8 cellular contexts compared by ENCODE assay signal in the genomic region with DNA sequence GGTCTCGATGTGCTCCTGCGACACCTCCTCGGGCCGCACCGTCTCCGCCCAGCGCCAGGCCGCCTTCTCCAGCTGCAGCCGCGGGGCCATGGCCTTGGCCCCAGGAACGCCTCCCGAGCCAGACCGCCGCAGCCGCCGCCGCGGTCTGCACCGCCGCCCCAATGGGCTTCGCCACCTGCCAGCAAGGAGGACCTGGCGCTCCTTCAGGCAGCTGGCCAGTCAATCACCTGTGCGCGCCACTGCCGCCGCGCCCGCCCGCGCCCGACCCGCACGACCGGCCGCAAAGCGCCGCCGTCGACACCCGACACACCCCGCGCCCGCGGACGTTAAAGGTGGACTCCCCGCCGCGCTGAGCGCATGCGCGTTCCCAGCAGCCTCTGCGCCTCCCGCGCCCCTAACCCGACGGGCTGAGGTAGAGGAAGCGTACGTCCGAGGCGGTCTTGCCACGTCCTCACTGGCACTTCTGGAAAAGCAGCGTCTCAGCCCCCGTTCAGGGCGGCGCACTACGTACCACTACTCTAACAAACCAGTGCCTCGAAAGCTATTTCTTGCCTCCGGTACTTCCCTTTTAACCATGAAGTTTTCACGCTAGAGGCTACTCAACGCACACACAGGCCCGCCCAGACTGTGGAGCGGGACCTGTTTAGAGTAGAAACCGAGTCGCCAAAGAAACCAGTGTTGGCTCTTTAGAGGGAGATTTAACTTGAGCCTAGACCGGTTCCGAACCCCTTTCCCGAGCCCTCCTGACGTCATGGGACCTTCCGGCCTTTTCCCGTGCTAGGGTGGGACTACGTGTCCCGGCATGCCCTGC. TPM values are rescaled to one million over a fixed set of nuclear protein-coding genes. Genes with fewer than 3 reads are reported as not detected.
A peak's percentile ranks its signal among the peaks of the same experiment; 100 is the strongest.
DNase-seq lines count a peak whose midpoint lies in the region; ATAC-seq and TF ChIP-seq lines count a peak whose summit lies in the region.

TSS of gene USP48 (minus strand) at position 282 of the 811 bp plus-strand sequence. CDS start at position 90, 192 bp downstream.

- H3F3A ChIP-seq in Loucy (ENCODE audit: low read depth) = 0 out of 2 replicates have a peak, but pooled peaks cover 2% of the 10 kb centered on the region

- peak within 1 kb of the TSS; percentile 99 for H3K9ac ChIP-seq in Loucy (ENCODE audit: low read depth, low read length, poor library complexity, severe bottlenecking)

- peaks cover 46% of the 10 kb centered on the region for H3K79me2 ChIP-seq in Loucy (ENCODE audit: insufficient read depth, low read length)

- H3K27me3 ChIP-seq in H7 (ENCODE audit: control insufficient read depth, insufficient read depth, low read length) (no peaks in the 10 kb centered on the region), Loucy (ENCODE audit: insufficient read depth, low read length, poor library complexity, severe bottlenecking) (no peaks in the 10 kb centered on the region), RWPE2 (ENCODE audit: insufficient read depth, poor library complexity, severe bottlenecking) (no peaks in the 10 kb centered on the region)

- H3K27ac ChIP-seq in RWPE2 (ENCODE audit: poor library complexity, severe bottlenecking) = peak within 1 kb of the TSS; percentile 93

- peak within 1 kb of the TSS; percentile 100 for H3K27ac Mint-ChIP-seq in activated T-helper 2 cell treated with anti-CD3 and anti-CD28 coated beads, Interferon-gamma antibody, Interleukin-2, Interleukin-4, amounts not matched to agents 10 μg/mL and 5 μg/mL and 100 μg/mL, durations not matched to agents 14 hours and 24 hours and 36 hours
- H3K27ac Mint-ChIP-seq in naive thymus-derived CD8-positive, alpha-beta T cell = peak within 1 kb of the TSS; percentile 99 to 100 (median 100)
- peak within 1 kb of the TSS; percentile 100 for H3K27ac Mint-ChIP-seq in stimulated activated naive B cell treated with anti-CD40 and anti-IgM and Interleukin-4, amounts not matched to agents 10 μg/mL and 1 μg/mL and 100 μg/mL, for 72 hours

- peaks cover 19% of the 10 kb centered on the region for H3K4me1 Mint-ChIP-seq in activated T-helper 2 cell treated with anti-CD3 and anti-CD28 coated beads, Interferon-gamma antibody, Interleukin-2, Interleukin-4, amounts not matched to agents 10 μg/mL and 5 μg/mL and 100 μg/mL, durations not matched to agents 14 hours and 24 hours and 36 hours (ENCODE audit: low read depth)
- H3K4me1 Mint-ChIP-seq in naive thymus-derived CD8-positive, alpha-beta T cell = peaks cover 19 to 37% (median 30%) of the 10 kb centered on the region in 4 donors
- H3K4me1 Mint-ChIP-seq in stimulated activated naive B cell treated with anti-CD40 and anti-IgM and Interleukin-4, amounts not matched to agents 10 μg/mL and 1 μg/mL and 100 μg/mL, for 72 hours = peaks cover 16 to 35% of the 10 kb centered on the region in 2 donors

- no peaks in the 10 kb centered on the region for H3K9me2 ChIP-seq in Loucy (replicated peaks; ENCODE audit: low read depth, low read length)

- peaks cover 21% of the 10 kb centered on the region for H3K36me3 Mint-ChIP-seq in activated T-helper 2 cell treated with anti-CD3 and anti-CD28 coated beads, Interferon-gamma antibody, Interleukin-2, Interleukin-4, amounts not matched to agents 10 μg/mL and 5 μg/mL and 100 μg/mL, durations not matched to agents 14 hours and 24 hours and 36 hours (ENCODE audit: low read depth)
- H3K36me3 Mint-ChIP-seq in naive thymus-derived CD8-positive, alpha-beta T cell = peaks cover 0 to 3% (median 0%) of the 10 kb centered on the region in 3 donors
- H3K36me3 Mint-ChIP-seq in stimulated activated naive B cell treated with anti-CD40 and anti-IgM and Interleukin-4, amounts not matched to agents 10 μg/mL and 1 μg/mL and 100 μg/mL, for 72 hours = peaks cover 1 to 15% of the 10 kb centered on the region in 2 donors

- H3K4me2 ChIP-seq in Loucy (ENCODE audit: low read depth, low read length, poor library complexity, severe bottlenecking) = peak within 1 kb of the TSS; percentile 96

- peak; percentile 77 for ATAC-seq in RWPE2 (ENCODE audit: low read depth)
- ATAC-seq in naive thymus-derived CD8-positive, alpha-beta T cell = peak; percentile 86 to 88
- ATAC-seq in stimulated activated naive B cell treated with anti-CD40 and anti-IgM and Interleukin-4, amounts not matched to agents 10 μg/mL and 1 μg/mL and 100 μg/mL, for 72 hours (replicated peaks) = peak; percentile 75 to 88

- DNase-seq in EH (ENCODE audit: low read depth) (peak; percentile 97), H7 (peak; percentile 94), RWPE2 (ENCODE audit: low spot score) (peak; percentile 97), fibroblast of mammary gland (ENCODE audit: low read depth) (peak; percentile 97)
- peak; percentile 98 for DNase-seq in activated T-helper 2 cell treated with anti-CD3 and anti-CD28 coated beads, Interferon-gamma antibody, Interleukin-2, Interleukin-4, amounts not matched to agents 10 μg/mL and 5 μg/mL and 100 μg/mL, durations not matched to agents 14 hours and 24 hours and 36 hours (ENCODE audit: low spot score)
- peak; percentile 92 to 98 (median 96) for DNase-seq in naive thymus-derived CD8-positive, alpha-beta T cell
- DNase-seq in stimulated activated naive B cell treated with anti-CD40 and anti-IgM and Interleukin-4, amounts not matched to agents 10 μg/mL and 1 μg/mL and 100 μg/mL, for 72 hours = peak; percentile 97

- peaks cover 22% of the 10 kb centered on the region for H4K20me1 ChIP-seq in Loucy (ENCODE audit: insufficient read depth, low read length, poor library complexity, severe bottlenecking)

- H3K4me3 ChIP-seq in H7 (ENCODE audit: insufficient read depth, low read depth, low read length) (peak within 1 kb of the TSS; percentile 100), Loucy (ENCODE audit: low read length, poor library complexity, severe bottlenecking) (peak within 1 kb of the TSS; percentile 98), RWPE2 (ENCODE audit: severe bottlenecking) (peak within 1 kb of the TSS; percentile 76), fibroblast of mammary gland (ENCODE audit: control insufficient read depth, low read depth, low read length) (peak within 1 kb of the TSS; percentile 92)

- peak within 1 kb of the TSS; percentile 100 for H2AFZ ChIP-seq in Loucy (ENCODE audit: low read length)

- H3K36me3 ChIP-seq in H7 (replicated peaks; ENCODE audit: control insufficient read depth, insufficient read depth, low read length) (no peaks in the 10 kb centered on the region), Loucy (ENCODE audit: insufficient read depth, low read length) (no peaks in the 10 kb centered on the region), RWPE2 (ENCODE audit: low read depth) (peaks cover 4% of the 10 kb centered on the region)

- H3K4me3 Mint-ChIP-seq in activated T-helper 2 cell treated with anti-CD3 and anti-CD28 coated beads, Interferon-gamma antibody, Interleukin-2, Interleukin-4, amounts not matched to agents 10 μg/mL and 5 μg/mL and 100 μg/mL, durations not matched to agents 14 hours and 24 hours and 36 hours (ENCODE audit: low read depth) = peak within 1 kb of the TSS; percentile 96
- peak within 1 kb of the TSS; percentile 94 to 99 (median 98) for H3K4me3 Mint-ChIP-seq in naive thymus-derived CD8-positive, alpha-beta T cell
- H3K4me3 Mint-ChIP-seq in stimulated activated naive B cell treated with anti-CD40 and anti-IgM and Interleukin-4, amounts not matched to agents 10 μg/mL and 1 μg/mL and 100 μg/mL, for 72 hours = peak within 1 kb of the TSS; percentile 92 to 93

- H3K4me1 ChIP-seq in Loucy (ENCODE audit: insufficient read depth, low read length, poor library complexity, severe bottlenecking) = peaks cover 22% of the 10 kb centered on the region
- peaks cover 13% of the 10 kb centered on the region for H3K4me1 ChIP-seq in RWPE2 (ENCODE audit: insufficient read depth, poor library complexity, severe bottlenecking)

- POLR2A ChIA-PET in naive thymus-derived CD8-positive, alpha-beta T cell (lab: Charles Lee) = interaction anchor here (0.6 to 4.0 kb wide), 13 partner anchors 10 to 257 kb away, joined by 3 to 38 read pairs (median 4); partner anchors contain the start of gene HSPG2

- TF ChIP-seq CTCF in Loucy (conservative IDR thresholded peaks at IDR 0.05; ENCODE audit: low read length) (no peak), RWPE2 (IDR thresholded peaks at IDR 0.05; ENCODE audit: poor library complexity, severe bottlenecking) (peak; percentile 6), fibroblast of mammary gland (conservative IDR thresholded peaks at IDR 0.05; ENCODE audit: control insufficient read depth, insufficient read depth, low read depth, low read length) (no peak)

- intact Hi-C loops in activated T-helper 2 cell treated with anti-CD3 and anti-CD28 coated beads, Interferon-gamma antibody, Interleukin-2, Interleukin-4, amounts not matched to agents 10 μg/mL and 5 μg/mL and 100 μg/mL, durations not matched to agents 14 hours and 24 hours and 36 hours (cut with micrococcal nuclease) = loop anchor here (1.0 to 5.0 kb wide), 6 partner anchors 15 to 491 kb away; partner anchors contain the start of genes CDC42 and ECE1

- H3K9me3 Mint-ChIP-seq in activated T-helper 2 cell treated with anti-CD3 and anti-CD28 coated beads, Interferon-gamma antibody, Interleukin-2, Interleukin-4, amounts not matched to agents 10 μg/mL and 5 μg/mL and 100 μg/mL, durations not matched to agents 14 hours and 24 hours and 36 hours = no peaks in the 10 kb centered on the region
- no peaks in the 10 kb centered on the region for H3K9me3 Mint-ChIP-seq in naive thymus-derived CD8-positive, alpha-beta T cell
- no peaks in the 10 kb centered on the region for H3K9me3 Mint-ChIP-seq in stimulated activated naive B cell treated with anti-CD40 and anti-IgM and Interleukin-4, amounts not matched to agents 10 μg/mL and 1 μg/mL and 100 μg/mL, for 72 hours

- H3K9me3 ChIP-seq in Loucy (ENCODE audit: insufficient read depth, low read depth, low read length) = no peaks in the 10 kb centered on the region
- peaks cover 4% of the 10 kb centered on the region for H3K9me3 ChIP-seq in RWPE2 (ENCODE audit: severe bottlenecking)

- peaks cover 4% of the 10 kb centered on the region for H3K27me3 Mint-ChIP-seq in activated T-helper 2 cell treated with anti-CD3 and anti-CD28 coated beads, Interferon-gamma antibody, Interleukin-2, Interleukin-4, amounts not matched to agents 10 μg/mL and 5 μg/mL and 100 μg/mL, durations not matched to agents 14 hours and 24 hours and 36 hours (ENCODE audit: low read depth)
- H3K27me3 Mint-ChIP-seq in naive thymus-derived CD8-positive, alpha-beta T cell = peaks cover 0 to 2% (median 0%) of the 10 kb centered on the region in 5 donors
- peaks cover 0 to 6% of the 10 kb centered on the region in 2 donors for H3K27me3 Mint-ChIP-seq in stimulated activated naive B cell treated with anti-CD40 and anti-IgM and Interleukin-4, amounts not matched to agents 10 μg/mL and 1 μg/mL and 100 μg/mL, for 72 hours

RNA-seq across cellular contexts. Expression of gene USP48, which starts in this region (rescaled TPM):
- 37.1 and 62.3 TPM in 2 replicates for total RNA-seq in H7 (2014; rRNA removed; shearing (Covaris generic))
- 101 TPM in 2 replicates for total RNA-seq in activated T-helper 2 cell treated with anti-CD3 and anti-CD28 coated beads, Interferon-gamma antibody, Interleukin-2, Interleukin-4, amounts not matched to agents 10 μg/mL and 5 μg/mL and 100 μg/mL, durations not matched to agents 14 hours and 24 hours and 36 hours
- 10 to 100 TPM; 94.5 to 95.5 TPM for total RNA-seq in naive thymus-derived CD8-positive, alpha-beta T cell
- polyA plus RNA-seq in naive thymus-derived CD8-positive, alpha-beta T cell = 10 to 100 TPM; 25.8 to 30.0 (median 28.4) TPM

Comparison
In these comparisons a context has a peak if more than half of its experiments do, and no peak if none do; other contexts are left out.
1. Peak in every context shown above with its lines: DNase-seq, ATAC-seq, H3K4me3 ChIP-seq and H3K27ac ChIP-seq.